8 cellular contexts compared by ENCODE assay signal in genomic region chr2:124713969-124714368, GRCh38.
"Had no signal": no experiment of that assay in that cellular context is flagged by ENCODE, and none has a peak within 500 bp of the region (broad histone marks: within the 10 kb centered on the region; RNA-seq: fewer than 3 reads in every experiment).

No MANE protein-coding gene starts in this region.

- ATAC-seq: GM12878 had no signal

- DNase-seq: GDM1, GF-D8 had no signal

- H3K4me3 ChIP-seq: GM12878 had no signal

- FAIRE-seq: G401.6, GM12878, GM12891, GM12892, GM18507, GM19239 had no signal
